Comparison of ENCODE assay signal across 10 cellular contexts in genomic region chr10:132371641-132372081, GRCh38. TPM values are rescaled to one million over a fixed set of nuclear protein-coding genes. Genes with fewer than 3 reads are reported as not detected.
DNase-seq lines count a peak whose midpoint lies in the region; ATAC-seq and TF ChIP-seq lines count a peak whose summit lies in the region.
"Had no signal": no experiment of that assay in that cellular context is flagged by ENCODE, and none has a peak within 500 bp of the region (broad histone marks: within the 10 kb centered on the region; RNA-seq: fewer than 3 reads in every experiment).

No MANE protein-coding gene starts in this region.

- H2AFZ ChIP-seq in PC-9: no peak overlapping the region

- H3K4me3 ChIP-seq in GM06990 (replicated peaks; ENCODE audit: low read depth, low read length) (no peak overlapping the region), PC-9 (no peak overlapping the region), fibroblast of villous mesenchyme (ENCODE audit: low read depth, low read length) (no peak overlapping the region)
- H3K4me3 ChIP-seq: vagina had no signal

- H3K79me2 ChIP-seq in PC-9 (ENCODE audit: low read depth): no peaks in the 10 kb centered on the region

- H3K4me1 ChIP-seq in PC-9 (replicated peaks; ENCODE audit: insufficient read depth): no peaks in the 10 kb centered on the region
- H3K4me1 ChIP-seq: vagina had no signal

- intact Hi-C loops in PC-9 (cut with micrococcal nuclease; ENCODE audit: unreplicated experiment): loop anchor here (5.0 kb wide), 1 partner anchor 149 kb away; no protein-coding TSS in a partner anchor

- no peaks in the 10 kb centered on the region for H3K9me2 ChIP-seq in PC-9 (ENCODE audit: insufficient read depth)

- TF ChIP-seq CTCF in GM06990 (IDR thresholded peaks at IDR 0.05; ENCODE audit: insufficient read depth, low read length, poor library complexity, severe bottlenecking) (peak; percentile 65), PC-9 (conservative IDR thresholded peaks at IDR 0.05) (peak; percentile 58; the same call in 1 of the 2 replicates), fibroblast of villous mesenchyme (IDR thresholded peaks at IDR 0.05; ENCODE audit: insufficient read depth, low read depth, low read length) (peak; percentile 46)

- ATAC-seq in GM21423 (IDR thresholded peaks at IDR 0.05; ENCODE audit: unreplicated experiment): no peak

- no peak overlapping the region for H3K4me2 ChIP-seq in PC-9

- H4K20me1 ChIP-seq in PC-9 (ENCODE audit: insufficient read depth): no peaks in the 10 kb centered on the region

- H3K27me3 ChIP-seq in GM06990 (replicated peaks; ENCODE audit: control insufficient read depth, insufficient read depth, low read length) (no peaks in the 10 kb centered on the region), PC-9 (ENCODE audit: insufficient read depth, low read depth) (no peaks in the 10 kb centered on the region)
- H3K27me3 ChIP-seq: vagina had no signal

- DNase-seq in ACHN: peak; percentile 24
- no peak for DNase-seq in GM06990 (ENCODE audit: extremely low read depth, insufficient read length)
- DNase-seq in PC-9: no peak
- no peak for DNase-seq in fibroblast of villous mesenchyme (ENCODE audit: low read depth)
- DNase-seq in NCI-H2081 (lab: John Stamatoyannopoulos, UW): no peak
- DNase-seq in NCI-H1105 treated with DMSO at 0.1 percent for 48 hours (lab: John Stamatoyannopoulos, UW): no peak
- no peak for DNase-seq in GM03348 (ENCODE audit: low spot score)
- DNase-seq: RPMI8226 had no signal

- CTCF ChIA-PET in PC-9 (lab: Charles Lee): interaction anchor here (0.7 kb wide), 1 partner anchor 179 kb away, joined by 6 read pairs; no protein-coding TSS in a partner anchor

- in situ Hi-C loops in ACHN (cut with HindIII; ENCODE audit: low pct_ligation_motif_present, low pct_unique_long_range_greater_than_20kb, low sequenced_read_pairs): no loop called here

- POLR2A ChIA-PET in PC-9 (lab: Charles Lee; ENCODE audit: unreplicated experiment): no interaction called here

- no peak overlapping the region for H3K27ac ChIP-seq in PC-9
- H3K27ac ChIP-seq: vagina had no signal

- no peaks in the 10 kb centered on the region for H3K9me3 ChIP-seq in PC-9 (ENCODE audit: insufficient read depth, low read depth)
- H3K9me3 ChIP-seq: vagina had no signal

- H3F3A ChIP-seq in PC-9 (ENCODE audit: insufficient read depth, low read depth): no peaks in the 10 kb centered on the region

- H3K36me3 ChIP-seq in GM06990 (ENCODE audit: control insufficient read depth, insufficient read depth, low read length): no peaks in the 10 kb centered on the region
- H3K36me3 ChIP-seq in PC-9 (ENCODE audit: low read depth): no peaks in the 10 kb centered on the region

- no TSS peak for BruUV-seq in PC-9 (replicated peaks; lab: Mats Ljungman, UMichigan)

RNA-seq across cellular contexts. Expression of gene PWWP2B, which starts 25.3 kb away (rescaled TPM):
- total RNA-seq in PC-9 (2021) (16.9 and 20.6 TPM in 2 replicates), fibroblast of villous mesenchyme (8.2 and 12.9 TPM in 2 replicates)

RNA-seq across cellular contexts. Expression of gene LRRC27, which starts 39.7 kb away (rescaled TPM):
- 10.0 and 17.5 TPM in 2 replicates for total RNA-seq in PC-9 (2021)
- total RNA-seq in fibroblast of villous mesenchyme: 6.0 and 11.0 TPM in 2 replicates
